Comparison of ENCODE assay signal across 8 cellular contexts in genomic region chr6:43977404-43978111, GRCh38.
DNase-seq lines count a peak whose midpoint lies in the region; ATAC-seq and TF ChIP-seq lines count a peak whose summit lies in the region.

No MANE protein-coding gene starts in this region.

- CTCF ChIA-PET in activated CD4-positive, alpha-beta T cell treated with anti-CD3 and anti-CD28 coated beads, Interleukin-2, amount 10 ng/mL, durations not matched to agents 7 days and 5 days (lab: Charles Lee) = interaction anchor here (0.6 kb wide), 1 partner anchor 135 kb away, joined by 3 read pairs; no protein-coding TSS in a partner anchor

- ATAC-seq in GM19035 (IDR thresholded peaks at IDR 0.05; ENCODE audit: unreplicated experiment) = peak; percentile 81
- ATAC-seq in HG02840 (IDR thresholded peaks at IDR 0.05; ENCODE audit: low FRiP score, unreplicated experiment) = peak; percentile 70
- no peak for ATAC-seq in omental fat pad (ENCODE audit: low FRiP score)

- H3K9me3 Mint-ChIP-seq in activated CD4-positive, alpha-beta T cell treated with anti-CD3 and anti-CD28 coated beads, Interleukin-2, amount 10 ng/mL, durations not matched to agents 24 days and 14 days = no peaks in the 10 kb centered on the region
- no peaks in the 10 kb centered on the region for H3K9me3 Mint-ChIP-seq in activated CD4-positive, alpha-beta T cell treated with anti-CD3 and anti-CD28 coated beads, Interleukin-2, amount 10 ng/mL, durations not matched to agents 7 days and 5 days

- intact Hi-C loops in activated CD4-positive, alpha-beta T cell treated with anti-CD3 and anti-CD28 coated beads, Interleukin-2, amount 10 ng/mL, durations not matched to agents 24 days and 14 days (cut with micrococcal nuclease) = no loop called here

- H3K27ac Mint-ChIP-seq in activated CD4-positive, alpha-beta T cell treated with anti-CD3 and anti-CD28 coated beads, Interleukin-2, amount 10 ng/mL, durations not matched to agents 24 days and 14 days = no peak overlapping the region
- H3K27ac Mint-ChIP-seq in activated CD4-positive, alpha-beta T cell treated with anti-CD3 and anti-CD28 coated beads, Interleukin-2, amount 10 ng/mL, durations not matched to agents 7 days and 5 days = no peak overlapping the region

- no peaks in the 10 kb centered on the region for H3K36me3 Mint-ChIP-seq in activated CD4-positive, alpha-beta T cell treated with anti-CD3 and anti-CD28 coated beads, Interleukin-2, amount 10 ng/mL, durations not matched to agents 24 days and 14 days (ENCODE audit: low read depth)
- no peaks in the 10 kb centered on the region for H3K36me3 Mint-ChIP-seq in activated CD4-positive, alpha-beta T cell treated with anti-CD3 and anti-CD28 coated beads, Interleukin-2, amount 10 ng/mL, durations not matched to agents 7 days and 5 days (ENCODE audit: low read depth)

- H3K4me3 Mint-ChIP-seq in activated CD4-positive, alpha-beta T cell treated with anti-CD3 and anti-CD28 coated beads, Interleukin-2, amount 10 ng/mL, durations not matched to agents 24 days and 14 days = no peak overlapping the region
- no peak overlapping the region for H3K4me3 Mint-ChIP-seq in activated CD4-positive, alpha-beta T cell treated with anti-CD3 and anti-CD28 coated beads, Interleukin-2, amount 10 ng/mL, durations not matched to agents 7 days and 5 days

- peaks cover 2% of the 10 kb centered on the region for H3K4me1 Mint-ChIP-seq in activated CD4-positive, alpha-beta T cell treated with anti-CD3 and anti-CD28 coated beads, Interleukin-2, amount 10 ng/mL, durations not matched to agents 24 days and 14 days
- no peaks in the 10 kb centered on the region for H3K4me1 Mint-ChIP-seq in activated CD4-positive, alpha-beta T cell treated with anti-CD3 and anti-CD28 coated beads, Interleukin-2, amount 10 ng/mL, durations not matched to agents 7 days and 5 days

- POLR2A ChIA-PET in activated CD4-positive, alpha-beta T cell treated with anti-CD3 and anti-CD28 coated beads, Interleukin-2, amount 10 ng/mL, durations not matched to agents 7 days and 5 days (lab: Charles Lee) = no interaction called here

- H3K27me3 Mint-ChIP-seq in activated CD4-positive, alpha-beta T cell treated with anti-CD3 and anti-CD28 coated beads, Interleukin-2, amount 10 ng/mL, durations not matched to agents 24 days and 14 days = peaks cover 43% of the 10 kb centered on the region
- H3K27me3 Mint-ChIP-seq in activated CD4-positive, alpha-beta T cell treated with anti-CD3 and anti-CD28 coated beads, Interleukin-2, amount 10 ng/mL, durations not matched to agents 7 days and 5 days = peaks cover 33% of the 10 kb centered on the region

- TF ChIP-seq CTCF in omental fat pad (IDR thresholded peaks at IDR 0.05) = no peak

- peak; percentile 7 for DNase-seq in SIG-M5 (lab: John Stamatoyannopoulos, UW)
- DNase-seq in omental fat pad (ENCODE audit: low spot score) = peak; percentile 9
- no peak for DNase-seq in dedifferentiated amniotic fluid mesenchymal stem cell (ENCODE audit: extremely low spot score)
- no peak for DNase-seq in activated CD4-positive, alpha-beta T cell treated with anti-CD3 and anti-CD28 coated beads, Interleukin-2, amount 10 ng/mL, durations not matched to agents 24 days and 14 days
- no peak for DNase-seq in activated CD4-positive, alpha-beta T cell treated with anti-CD3 and anti-CD28 coated beads, Interleukin-2, amount 10 ng/mL, durations not matched to agents 7 days and 5 days
- no peak for DNase-seq in NCI-H526 treated with DMSO at 0.1 percent for 48 hours (lab: John Stamatoyannopoulos, UW)

Comparison
In these comparisons a context has a peak if more than half of its experiments do, and no peak if none do; other contexts are left out.
1. DNase-seq: peak in SIG-M5 (single experiment) and omental fat pad (single experiment); none in dedifferentiated amniotic fluid mesenchymal stem cell (single experiment), activated CD4-positive, alpha-beta T cell treated with anti-CD3 and anti-CD28 coated beads, Interleukin-2, amount 10 ng/mL, durations not matched to agents 24 days and 14 days (single experiment), activated CD4-positive, alpha-beta T cell treated with anti-CD3 and anti-CD28 coated beads, Interleukin-2, amount 10 ng/mL, durations not matched to agents 7 days and 5 days (single experiment) and NCI-H526 treated with DMSO at 0.1 percent for 48 hours (single experiment).